19 cellular contexts compared by ENCODE assay signal in the genomic region with DNA sequence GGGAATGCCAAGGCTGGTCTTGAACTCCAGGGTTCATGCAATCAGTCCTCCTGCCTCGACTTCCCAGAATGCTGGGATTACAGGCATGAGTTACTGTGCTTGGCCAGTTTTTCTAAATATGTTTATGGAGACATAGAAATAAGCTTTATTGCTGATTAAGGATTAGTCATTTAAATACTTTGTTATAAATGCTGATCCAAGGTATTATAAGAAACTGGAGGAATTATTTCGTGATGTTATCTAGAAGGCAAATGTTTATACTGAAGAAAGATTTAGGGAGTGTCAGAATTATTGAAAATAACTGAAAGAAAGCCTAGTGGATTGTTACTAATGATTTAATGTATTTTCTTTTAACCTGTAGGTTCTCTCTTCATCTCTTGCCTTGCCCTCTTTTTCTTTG. TPM values are rescaled to one million over a fixed set of nuclear protein-coding genes. Genes with fewer than 3 reads are reported as not detected.
DNase-seq lines count a peak whose midpoint lies in the region; TF ChIP-seq lines count a peak whose summit lies in the region.
"Had no signal": no experiment of that assay in that cellular context is flagged by ENCODE, and none has a peak within 500 bp of the region (broad histone marks: within the 10 kb centered on the region; RNA-seq: fewer than 3 reads in every experiment).

No MANE protein-coding gene starts in this region.

- H3K4me1 ChIP-seq in PC-9 (replicated peaks; ENCODE audit: insufficient read depth) = peaks cover 39% of the 10 kb centered on the region
- H3K4me1 ChIP-seq in left ventricle myocardium inferior = peaks cover 36% of the 10 kb centered on the region

- intact Hi-C loops in PC-9 (cut with micrococcal nuclease; ENCODE audit: unreplicated experiment) (no loop called here), left ventricle myocardium inferior (cut with micrococcal nuclease) (no loop called here)

- peaks cover 51% of the 10 kb centered on the region for H3K79me2 ChIP-seq in PC-9 (ENCODE audit: low read depth)

- peaks cover 38% of the 10 kb centered on the region; the same call in 1 of the 2 replicates for H3F3A ChIP-seq in PC-9 (ENCODE audit: insufficient read depth, low read depth)

- H2AFZ ChIP-seq in PC-9 = no peak overlapping the region

- POLR2A ChIA-PET in PC-9 (lab: Charles Lee; ENCODE audit: unreplicated experiment) = no interaction called here

- BruUV-seq in PC-9 (replicated peaks; lab: Mats Ljungman, UMichigan) = no TSS peak

- CTCF ChIA-PET in PC-9 (lab: Charles Lee) = no interaction called here

- TF ChIP-seq CTCF in PC-9 (conservative IDR thresholded peaks at IDR 0.05) (no peak), chondrocyte (IDR thresholded peaks at IDR 0.05) (no peak), retinal pigment epithelial cell (conservative IDR thresholded peaks at IDR 0.05; ENCODE audit: low read depth, low read length) (no peak), left ventricle myocardium inferior (IDR thresholded peaks at IDR 0.05; ENCODE audit: borderline replicate concordance) (no peak)

- peak overlapping the region; percentile 72 for H3K27ac Mint-ChIP-seq in chondrocyte (ENCODE audit: unreplicated experiment)

- H4K20me1 ChIP-seq in PC-9 (ENCODE audit: insufficient read depth) = no peaks in the 10 kb centered on the region; the same call in none of the 2 replicates

- H3K36me3 Mint-ChIP-seq in chondrocyte (ENCODE audit: low read depth) = no peaks in the 10 kb centered on the region

- H3K27me3 ChIP-seq in PC-9 (ENCODE audit: insufficient read depth, low read depth) = no peaks in the 10 kb centered on the region
- no peaks in the 10 kb centered on the region for H3K27me3 ChIP-seq in left ventricle myocardium inferior (ENCODE audit: low read depth)
- H3K27me3 ChIP-seq: MG63 had no signal

- H3K36me3 ChIP-seq in PC-9 (ENCODE audit: low read depth) = peaks cover 10% of the 10 kb centered on the region; the same call in 1 of the 2 replicates
- H3K36me3 ChIP-seq in left ventricle myocardium inferior = no peaks in the 10 kb centered on the region
- H3K36me3 ChIP-seq: HAP-1, MG63 had no signal

- H3K4me2 ChIP-seq in PC-9 = peak overlapping the region; percentile 23; the same call in 1 of the 2 replicates

- peaks cover 71% of the 10 kb centered on the region for H3K4me1 Mint-ChIP-seq in chondrocyte (ENCODE audit: low read depth)

- DNase-seq in ELR (ENCODE audit: low read depth) (peak; percentile 52), PC-9 (no peak), chondrocyte (ENCODE audit: low spot score) (no peak), retinal pigment epithelial cell (ENCODE audit: low read depth) (peak; percentile 33), retina (no peak), NCI-H226 (no peak), left ventricle myocardium inferior (no peak)
- DNase-seq: ACHN, AML-193, COR-L47, DMS153, MG63, NCI-H1092, NCI-H146, NCI-H69, T-helper 1 cell had no signal

- no peaks in the 10 kb centered on the region; the same call in 1 of the 2 replicates for H3K9me2 ChIP-seq in PC-9 (ENCODE audit: insufficient read depth)

- H3K4me3 Mint-ChIP-seq in chondrocyte (ENCODE audit: unreplicated experiment) = no peak overlapping the region

- no peak overlapping the region for H3K4me3 ChIP-seq in PC-9
- H3K4me3 ChIP-seq in retinal pigment epithelial cell (ENCODE audit: low read length) = no peak overlapping the region
- no peak overlapping the region for H3K4me3 ChIP-seq in left ventricle myocardium inferior
- H3K4me3 ChIP-seq: HAP-1, MG63 had no signal

- no peaks in the 10 kb centered on the region for H3K27me3 Mint-ChIP-seq in chondrocyte (ENCODE audit: low read depth)

- no peaks in the 10 kb centered on the region for H3K9me3 ChIP-seq in PC-9 (ENCODE audit: insufficient read depth, low read depth)
- H3K9me3 ChIP-seq in left ventricle myocardium inferior (replicated peaks) = no peaks in the 10 kb centered on the region
- H3K9me3 ChIP-seq: HAP-1, MG63 had no signal

- H3K27ac ChIP-seq in PC-9 (peak overlapping the region; percentile 28; the same call in 1 of the 2 replicates), left ventricle myocardium inferior (replicated peaks) (no peak overlapping the region)
- H3K27ac ChIP-seq: RWPE1 had no signal

- no peaks in the 10 kb centered on the region for H3K9me3 Mint-ChIP-seq in chondrocyte (ENCODE audit: low read depth)

RNA-seq across cellular contexts. Expression of gene HTR2B, which starts 5.8 kb away (rescaled TPM):
- total RNA-seq in PC-9 (2021) (not detected in 2 replicates), chondrocyte (0.69 to 0.85 TPM in 2 of 3 replicates, not detected in the other), left ventricle myocardium inferior (1.5 TPM)
- total RNA-seq: OCI-LY7 had no signal

Comparison
In these comparisons a context has a peak if more than half of its experiments do, and no peak if none do; other contexts are left out.
1. DNase-seq: peak in ELR (single experiment) and retinal pigment epithelial cell (single experiment); none in PC-9 (0 of 2), chondrocyte (single experiment), retina (single experiment), NCI-H226 (single experiment) and left ventricle myocardium inferior (single experiment).